ENCODE assay signal across 9 cellular contexts in the genomic region with DNA sequence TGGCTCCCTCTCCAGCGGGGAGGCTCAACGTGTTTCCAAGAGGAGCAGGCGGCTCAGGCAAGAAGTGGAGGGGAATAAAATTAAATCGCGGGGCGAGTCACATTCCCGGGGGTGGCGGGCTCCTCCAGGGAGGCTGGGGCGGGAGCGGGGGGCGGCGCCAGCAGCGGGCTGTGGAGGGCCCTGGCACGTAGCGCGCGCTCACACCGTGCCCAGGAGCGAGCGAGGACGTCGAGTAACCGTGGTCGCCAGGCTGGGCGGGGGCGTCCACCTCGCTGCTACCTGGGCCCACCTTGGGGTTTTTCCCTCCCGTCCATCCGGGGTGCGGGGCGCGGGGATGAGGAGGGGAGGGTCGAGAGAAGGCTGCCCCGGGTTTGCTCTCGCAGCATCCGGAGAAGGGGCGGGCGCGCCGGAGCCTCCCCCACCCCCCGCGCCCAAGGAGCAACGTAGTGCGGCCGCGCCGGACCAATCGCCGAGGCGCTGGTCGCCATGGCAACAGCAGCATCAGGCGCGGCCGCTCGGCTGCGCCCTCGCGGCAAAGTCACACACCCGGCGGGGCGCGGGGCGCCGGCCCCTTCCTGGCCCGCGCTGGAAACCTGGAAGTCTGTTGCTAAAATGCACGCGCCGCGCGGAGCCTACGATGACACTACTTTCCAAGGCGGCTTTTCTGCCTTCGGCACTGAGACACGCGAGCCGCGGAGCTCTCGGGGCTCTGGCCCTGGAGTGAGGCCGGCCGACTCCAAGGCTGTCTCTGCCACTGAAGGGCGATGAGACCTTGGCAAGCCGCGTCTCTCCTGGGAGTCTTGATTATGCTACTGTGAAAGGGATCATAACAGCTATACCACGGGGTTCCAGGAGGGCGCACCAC. TPM values are rescaled to one million over a fixed set of nuclear protein-coding genes. Genes with fewer than 3 reads are reported as not detected.
DNase-seq lines count a peak whose midpoint lies in the region; ATAC-seq and TF ChIP-seq lines count a peak whose summit lies in the region.
"Had no signal": no experiment of that assay in that cellular context is flagged by ENCODE, and none has a peak within 500 bp of the region (broad histone marks: within the 10 kb centered on the region; RNA-seq: fewer than 3 reads in every experiment).

A gene (minus strand): TSS at position 388 of the 865 bp plus-strand sequence. CDS start 415 bp downstream, outside the sequence.

- H2AFZ ChIP-seq in hepatocyte, result no peak within 1 kb of the TSS

- intact Hi-C loops in sigmoid colon (cut with DNase I) (no loop called here), aorta (cut with DNase I) (loop anchor here in 1 of 2 donors (5.0 kb wide), 1 partner anchor 51 kb away; no protein-coding TSS in a partner anchor)

- H3K9me3 ChIP-seq in Peyer's patch (no peaks in the 10 kb centered on the region), hepatocyte (ENCODE audit: low read depth) (no peaks in the 10 kb centered on the region), sigmoid colon (no peaks in the 10 kb centered on the region), aorta (ENCODE audit: control insufficient read depth, low read length) (no peaks in the 10 kb centered on the region)

- H3K27ac ChIP-seq in Peyer's patch (peak within 1 kb of the TSS in 2 of 4 donors; percentile 18 to 72), hepatocyte (no peak within 1 kb of the TSS), sigmoid colon (no peak within 1 kb of the TSS), aorta (ENCODE audit: low read depth in 1 of 2, low read length in 2 of 2) (no peak within 1 kb of the TSS)
- H3K27ac ChIP-seq: VCaP had no signal

- DNase-seq in Peyer's patch, result peak; percentile 63 to 92 (median 89)
- DNase-seq in hepatocyte (ENCODE audit: low spot score), result peak; percentile 73
- no peak for DNase-seq in sigmoid colon
- DNase-seq in aorta, result peak; percentile 81 to 92
- DNase-seq in GF-D8 (lab: John Stamatoyannopoulos, UW), result no peak

- TF ChIP-seq CTCF in Peyer's patch (IDR thresholded peaks at IDR 0.05) (no peak), hepatocyte (IDR thresholded peaks at IDR 0.05; ENCODE audit: poor library complexity) (no peak), sigmoid colon (IDR thresholded peaks at IDR 0.05) (no peak)

- no peaks in the 10 kb centered on the region for H3K27me3 Mint-ChIP-seq in activated naive CD8-positive, alpha-beta T cell

- no peaks in the 10 kb centered on the region for H3K36me3 Mint-ChIP-seq in activated naive CD8-positive, alpha-beta T cell

- no peaks in the 10 kb centered on the region for H3K9me3 Mint-ChIP-seq in activated naive CD8-positive, alpha-beta T cell (ENCODE audit: low read depth)

- H3K4me3 ChIP-seq in Peyer's patch, result peak within 1 kb of the TSS; percentile 31 to 49 (median 36)
- H3K4me3 ChIP-seq in hepatocyte, result no peak within 1 kb of the TSS
- H3K4me3 ChIP-seq in sigmoid colon, result peak within 1 kb of the TSS in 2 of 4 donors; percentile 2 to 16
- no peak within 1 kb of the TSS for H3K4me3 ChIP-seq in aorta (ENCODE audit: low read length in 2 of 2)

- H3K4me2 ChIP-seq in hepatocyte, result peak within 1 kb of the TSS; percentile 72

- TF ChIP-seq POLR2A in GM18505 (IDR thresholded peaks at IDR 0.05; ENCODE audit: borderline replicate concordance, extremely low read depth, insufficient read depth, insufficient read length) (no peak), Peyer's patch (IDR thresholded peaks at IDR 0.05) (no peak), sigmoid colon (IDR thresholded peaks at IDR 0.05) (no peak)

- no peak for TF ChIP-seq EP300 in sigmoid colon (IDR thresholded peaks at IDR 0.05)

- H3K4me3 Mint-ChIP-seq in activated naive CD8-positive, alpha-beta T cell, result peak within 1 kb of the TSS; percentile 85

- H3K9me2 ChIP-seq in hepatocyte (replicated peaks; ENCODE audit: insufficient read depth), result no peaks in the 10 kb centered on the region

- H4K20me1 ChIP-seq in hepatocyte (ENCODE audit: insufficient read depth, poor library complexity, severe bottlenecking), result no peaks in the 10 kb centered on the region

- peaks cover 0 to 10% of the 10 kb centered on the region in 2 donors for H3K27me3 ChIP-seq in Peyer's patch
- H3K27me3 ChIP-seq in hepatocyte, result peaks cover 53% of the 10 kb centered on the region
- peaks cover 19 to 58% (median 42%) of the 10 kb centered on the region in 3 donors for H3K27me3 ChIP-seq in sigmoid colon
- H3K27me3 ChIP-seq in aorta (ENCODE audit: control insufficient read depth in 1 of 2, insufficient read depth in 2 of 2, low read length in 1 of 2), result no peaks in the 10 kb centered on the region

- peaks cover 0 to 25% (median 9%) of the 10 kb centered on the region in 4 donors for H3K4me1 ChIP-seq in Peyer's patch
- H3K4me1 ChIP-seq in hepatocyte (ENCODE audit: insufficient read depth), result no peaks in the 10 kb centered on the region
- peaks cover 0 to 29% (median 27%) of the 10 kb centered on the region in 4 donors for H3K4me1 ChIP-seq in sigmoid colon
- H3K4me1 ChIP-seq in aorta (ENCODE audit: control insufficient read depth in 1 of 2, insufficient read depth in 2 of 2, low read length in 2 of 2), result no peaks in the 10 kb centered on the region

- ATAC-seq in GM18505 (IDR thresholded peaks at IDR 0.05; ENCODE audit: unreplicated experiment) (peak; percentile 66), HG02870 (IDR thresholded peaks at IDR 0.05; ENCODE audit: unreplicated experiment) (peak; percentile 31), aorta (ENCODE audit: low FRiP score) (peak; percentile 55)

- no peaks in the 10 kb centered on the region for H3K36me3 ChIP-seq in Peyer's patch
- no peaks in the 10 kb centered on the region for H3K36me3 ChIP-seq in hepatocyte (replicated peaks; ENCODE audit: insufficient read depth, low read depth)
- no peaks in the 10 kb centered on the region for H3K36me3 ChIP-seq in sigmoid colon
- no peaks in the 10 kb centered on the region for H3K36me3 ChIP-seq in aorta (ENCODE audit: control insufficient read depth in 1 of 2, insufficient read depth in 2 of 2, low read length in 1 of 2)

- 12% methylated on average over 53 of the region's 86 CpGs for WGBS in hepatocyte (ENCODE audit: low lambda C conversion rate, missing lambda C conversion rate)
- 6 to 10% methylated on average over 86 of the region's 86 CpGs for WGBS in sigmoid colon, 2 donors
- WGBS in aorta, 2 donors, result 2 to 3% methylated on average over 80 to 86 of the region's 86 CpGs

- H3K79me2 ChIP-seq in hepatocyte, result no peaks in the 10 kb centered on the region

- H3K4me1 Mint-ChIP-seq in activated naive CD8-positive, alpha-beta T cell (ENCODE audit: low read depth), result peaks cover 48% of the 10 kb centered on the region

- H3K27ac Mint-ChIP-seq in activated naive CD8-positive, alpha-beta T cell, result peak within 1 kb of the TSS; percentile 72

RNA-seq across cellular contexts. Expression of the gene that starts here (rescaled TPM):
- 10 to 100 TPM; 13.7 to 59.4 (median 35.5) TPM for total RNA-seq in Peyer's patch
- total RNA-seq in hepatocyte, result 18.7 and 24.7 TPM in 2 replicates
- polyA plus RNA-seq in hepatocyte, result 20.3 and 21.2 TPM in 2 replicates
- total RNA-seq in sigmoid colon, result 10 to 100 TPM; 23.9 to 39.1 (median 26.2) TPM
- polyA plus RNA-seq in sigmoid colon, result 10 to 100 TPM in 1 of 3 donors, 1 to 10 TPM in 2; 2.5 to 20.7 (median 4.2) TPM
- 10 to 100 TPM; 76.1 to 84.7 TPM for total RNA-seq in aorta
- 10 to 100 TPM; 12.6 to 23.7 TPM for polyA plus RNA-seq in aorta

Comparison
In these comparisons a context has a peak if more than half of its experiments do, and no peak if none do; other contexts are left out.
1. DNase-seq: peak in Peyer's patch (3 of 3), hepatocyte (single experiment) and aorta (2 of 2); none in sigmoid colon (single experiment) and GF-D8 (single experiment).
2. H3K4me3 ChIP-seq: peak in Peyer's patch (4 of 4); none in hepatocyte (single experiment) and aorta (0 of 2).
3. Peak in every context shown above with its lines, with median percentiles within 50 percentile points of each other: ATAC-seq.